ENCODE assay signal across 28 cellular contexts in genomic region chr11:125290263-125290662, GRCh38.
"Had no signal": no experiment of that assay in that cellular context is flagged by ENCODE, and none has a peak within 500 bp of the region (broad histone marks: within the 10 kb centered on the region; RNA-seq: fewer than 3 reads in every experiment).

No MANE protein-coding gene starts in this region.

- ATAC-seq: activated CD8-positive, alpha-beta T cell treated with anti-CD3 and anti-CD28 coated beads, Interleukin-2, amount 10 ng/mL, durations not matched to agents 7 days and 5 days; body of pancreas; Right ventricle myocardium inferior had no signal

- DNase-seq: activated CD4-positive, alpha-beta T cell treated with anti-CD3 and anti-CD28 coated beads, Interleukin-2, amount 10 ng/mL, durations not matched to agents 24 days and 14 days; activated CD4-positive, alpha-beta T cell treated with anti-CD3 and anti-CD28 coated beads, Interleukin-2, amount 50 U/mL, for 48 hours; activated CD8-positive, alpha-beta T cell treated with anti-CD3 and anti-CD28 coated beads, Interleukin-2, amount 10 ng/mL, durations not matched to agents 7 days and 5 days; activated gamma-delta T cell; activated naive CD4-positive, alpha-beta T cell treated with Interleukin-2 at 50 U/mL for 16 hours; activated naive CD8-positive, alpha-beta T cell treated with anti-CD3 and anti-CD28 coated beads, Interleukin-2, amount 10 ng/mL, durations not matched to agents 7 days and 5 days; activated T-cell treated with anti-CD3 and anti-CD28 coated beads, Interleukin-2, amount 50 U/mL, for 24 hours; amygdala; body of pancreas; caudate nucleus; Kasumi-1; KG1; MG63; NCI-H1048; NCI-H1105 treated with DMSO at 0.1 percent for 48 hours; NCI-H1436; NCI-H1694; NCI-H1930; NCI-H2081 treated with DMSO at 0.1 percent for 48 hours; NCI-H345; NCI-H524 treated with DMSO at 0.1 percent for 48 hours; T1000 had no signal

- H3K36me3 ChIP-seq: ascending aorta had no signal

- H3K4me1 Mint-ChIP-seq: activated CD4-positive, alpha-beta T cell treated with anti-CD3 and anti-CD28 coated beads, Interleukin-2, amount 10 ng/mL, durations not matched to agents 24 days and 14 days; activated naive CD4-positive, alpha-beta T cell treated with anti-CD3 and anti-CD28 coated beads, Interleukin-2, amount 50 U/mL, for 24 hours; activated naive CD8-positive, alpha-beta T cell treated with anti-CD3 and anti-CD28 coated beads, Interleukin-2, amount 10 ng/mL, durations not matched to agents 7 days and 5 days had no signal

- H3K9me3 Mint-ChIP-seq: activated CD4-positive, alpha-beta T cell treated with anti-CD3 and anti-CD28 coated beads, Interleukin-2, amount 10 ng/mL, durations not matched to agents 24 days and 14 days; activated naive CD4-positive, alpha-beta T cell treated with anti-CD3 and anti-CD28 coated beads, Interleukin-2, amount 50 U/mL, for 24 hours; activated naive CD8-positive, alpha-beta T cell treated with anti-CD3 and anti-CD28 coated beads, Interleukin-2, amount 10 ng/mL, durations not matched to agents 7 days and 5 days; activated T-cell treated with anti-CD3 and anti-CD28 coated beads, Interleukin-2, amount 50 U/mL, for 24 hours; activated T-helper 2 cell treated with anti-CD3 and anti-CD28 coated beads, Interferon-gamma antibody, Interleukin-2, Interleukin-4, amounts not matched to agents 10 μg/mL and 5 μg/mL and 100 μg/mL, durations not matched to agents 14 hours and 24 hours and 36 hours had no signal

- H3K27ac Mint-ChIP-seq: activated CD4-positive, alpha-beta T cell treated with anti-CD3 and anti-CD28 coated beads, Interleukin-2, amount 10 ng/mL, durations not matched to agents 24 days and 14 days; activated CD8-positive, alpha-beta T cell treated with anti-CD3 and anti-CD28 coated beads, Interleukin-2, amount 10 ng/mL, durations not matched to agents 7 days and 5 days; activated naive CD4-positive, alpha-beta T cell treated with anti-CD3 and anti-CD28 coated beads, Interleukin-2, amount 50 U/mL, for 24 hours; activated naive CD8-positive, alpha-beta T cell treated with anti-CD3 and anti-CD28 coated beads, Interleukin-2, amount 10 ng/mL, durations not matched to agents 7 days and 5 days; activated T-cell treated with anti-CD3 and anti-CD28 coated beads, Interleukin-2, amount 50 U/mL, for 24 hours; activated T-helper 2 cell treated with anti-CD3 and anti-CD28 coated beads, Interferon-gamma antibody, Interleukin-2, Interleukin-4, amounts not matched to agents 10 μg/mL and 5 μg/mL and 100 μg/mL, durations not matched to agents 14 hours and 24 hours and 36 hours had no signal

- H3K27ac ChIP-seq: ascending aorta, body of pancreas, PC-9, RWPE1 had no signal

- H3K4me1 ChIP-seq: ascending aorta had no signal

- H3K36me3 Mint-ChIP-seq: activated naive CD4-positive, alpha-beta T cell treated with anti-CD3 and anti-CD28 coated beads, Interleukin-2, amount 50 U/mL, for 24 hours; activated naive CD8-positive, alpha-beta T cell treated with anti-CD3 and anti-CD28 coated beads, Interleukin-2, amount 10 ng/mL, durations not matched to agents 7 days and 5 days had no signal

- H3K4me3 Mint-ChIP-seq: activated CD4-positive, alpha-beta T cell treated with anti-CD3 and anti-CD28 coated beads, Interleukin-2, amount 10 ng/mL, durations not matched to agents 24 days and 14 days; activated CD8-positive, alpha-beta T cell treated with anti-CD3 and anti-CD28 coated beads, Interleukin-2, amount 10 ng/mL, durations not matched to agents 7 days and 5 days; activated naive CD4-positive, alpha-beta T cell treated with anti-CD3 and anti-CD28 coated beads, Interleukin-2, amount 50 U/mL, for 24 hours; activated naive CD8-positive, alpha-beta T cell treated with anti-CD3 and anti-CD28 coated beads, Interleukin-2, amount 10 ng/mL, durations not matched to agents 7 days and 5 days; activated T-cell treated with anti-CD3 and anti-CD28 coated beads, Interleukin-2, amount 50 U/mL, for 24 hours had no signal

- H3K27me3 ChIP-seq: ascending aorta, body of pancreas, MG63 had no signal

- H3K4me3 ChIP-seq: ascending aorta, body of pancreas, MG63, PC-9 had no signal

- H3K9me3 ChIP-seq: ascending aorta, body of pancreas, MG63 had no signal

- H2AFZ ChIP-seq: PC-9 had no signal
